In genomic region chr9:36625006-36625600, GRCh38 we compare ENCODE assay signal across 10 cellular contexts. TPM values are rescaled to one million over a fixed set of nuclear protein-coding genes. Genes with fewer than 3 reads are reported as not detected.
DNase-seq lines count a peak whose midpoint lies in the region; ATAC-seq, FAIRE-seq and TF ChIP-seq lines count a peak whose summit lies in the region.
"Had no signal": no experiment of that assay in that cellular context is flagged by ENCODE, and none has a peak within 500 bp of the region (broad histone marks: within the 10 kb centered on the region; RNA-seq: fewer than 3 reads in every experiment).

No MANE protein-coding gene starts in this region.

- TF ChIP-seq CTCF in HFFc6 (IDR thresholded peaks at IDR 0.05) = no peak
- no peak for TF ChIP-seq CTCF in astrocyte (IDR thresholded peaks at IDR 0.05; ENCODE audit: insufficient read depth, low read depth, low read length)

- H3K36me3 Mint-ChIP-seq in HFFc6 (ENCODE audit: low read depth) (peaks cover 4% of the 10 kb centered on the region), astrocyte (ENCODE audit: low read depth, unreplicated experiment) (no peaks in the 10 kb centered on the region)
- peaks cover 12% of the 10 kb centered on the region for H3K36me3 Mint-ChIP-seq in stimulated activated effector memory CD8-positive, alpha-beta T cell treated with anti-CD3 and anti-CD28 coated beads, Interleukin-12 subunit alpha, Interleukin-12 subunit beta, amount 100 ng/mL, for 72 hours

- peak overlapping the region; percentile 47; the same call in 1 of the 2 replicates for H3K4me3 Mint-ChIP-seq in HFFc6
- H3K4me3 Mint-ChIP-seq in astrocyte (ENCODE audit: unreplicated experiment) = peak overlapping the region; percentile 51
- H3K4me3 Mint-ChIP-seq in stimulated activated effector memory CD8-positive, alpha-beta T cell treated with anti-CD3 and anti-CD28 coated beads, Interleukin-12 subunit alpha, Interleukin-12 subunit beta, amount 100 ng/mL, for 72 hours = no peak overlapping the region

- H3K27me3 ChIP-seq in astrocyte (ENCODE audit: insufficient read depth, low read length) = no peaks in the 10 kb centered on the region
- H3K27me3 ChIP-seq in right cardiac atrium (ENCODE audit: control insufficient read depth, insufficient read depth) = no peaks in the 10 kb centered on the region

- peak overlapping the region; percentile 41 for H2AFZ ChIP-seq in astrocyte (ENCODE audit: low read depth, low read length)

- peak overlapping the region; percentile 81 for H3K4me2 ChIP-seq in astrocyte (ENCODE audit: low read length)

- H3K36me3 ChIP-seq in astrocyte (ENCODE audit: insufficient read depth, low read length) = peaks cover 4% of the 10 kb centered on the region

- H3K27ac Mint-ChIP-seq in HFFc6 = peak overlapping the region; percentile 88
- peak overlapping the region; percentile 8 for H3K27ac Mint-ChIP-seq in astrocyte (ENCODE audit: unreplicated experiment)
- peak overlapping the region; percentile 48 for H3K27ac Mint-ChIP-seq in stimulated activated effector memory CD8-positive, alpha-beta T cell treated with anti-CD3 and anti-CD28 coated beads, Interleukin-12 subunit alpha, Interleukin-12 subunit beta, amount 100 ng/mL, for 72 hours
- H3K27ac Mint-ChIP-seq: activated T-helper 2 cell treated with anti-CD3 and anti-CD28 coated beads, Interferon-gamma antibody, Interleukin-2, Interleukin-4, amounts not matched to agents 10 μg/mL and 5 μg/mL and 100 μg/mL, durations not matched to agents 14 hours and 24 hours and 36 hours had no signal

- WGBS in right cardiac atrium = 57% methylated on average over 6 of the region's 6 CpGs

- intact Hi-C loops in right cardiac atrium (cut with DNase I) = no loop called here

- H3K4me1 ChIP-seq in astrocyte (ENCODE audit: insufficient read depth, low read length) = peaks cover 16% of the 10 kb centered on the region
- H3K4me1 ChIP-seq in right cardiac atrium (ENCODE audit: control insufficient read depth, insufficient read depth, low read length) = peaks cover 2% of the 10 kb centered on the region

- DNase-seq in HFFc6 (peak; percentile 62), astrocyte (ENCODE audit: low read depth) (peak; percentile 80), right cardiac atrium (peak; percentile 67 to 79 (median 75)), dedifferentiated amniotic fluid mesenchymal stem cell (ENCODE audit: extremely low spot score) (no peak)
- no peak for DNase-seq in stimulated activated effector memory CD8-positive, alpha-beta T cell treated with anti-CD3 and anti-CD28 coated beads, Interleukin-12 subunit alpha, Interleukin-12 subunit beta, amount 100 ng/mL, for 72 hours (ENCODE audit: low spot score in 2 of 2)
- no peak for DNase-seq in activated CD4-positive, CD25-positive, alpha-beta regulatory T cell treated with anti-CD3 and anti-CD28 coated beads, Interleukin-2, amount 50 U/mL, for 72 hours
- DNase-seq: SHP77 treated with DMSO at 0.1 percent for 48 hours had no signal

- H3K4me1 Mint-ChIP-seq in HFFc6 (ENCODE audit: low read depth) (peaks cover 41% of the 10 kb centered on the region), astrocyte (ENCODE audit: low read depth, unreplicated experiment) (peaks cover 24% of the 10 kb centered on the region)
- H3K4me1 Mint-ChIP-seq in stimulated activated effector memory CD8-positive, alpha-beta T cell treated with anti-CD3 and anti-CD28 coated beads, Interleukin-12 subunit alpha, Interleukin-12 subunit beta, amount 100 ng/mL, for 72 hours = no peaks in the 10 kb centered on the region

- peak; percentile 97 to 99 for ATAC-seq in right cardiac atrium
- peak; percentile 67 for ATAC-seq in stimulated activated effector memory CD8-positive, alpha-beta T cell treated with anti-CD3 and anti-CD28 coated beads, Interleukin-12 subunit alpha, Interleukin-12 subunit beta, amount 100 ng/mL, for 72 hours
- ATAC-seq in GM19324 (IDR thresholded peaks at IDR 0.05; ENCODE audit: low FRiP score, unreplicated experiment) = no peak
- ATAC-seq in HG03159 (IDR thresholded peaks at IDR 0.05; ENCODE audit: unreplicated experiment) = no peak

- H3K27ac ChIP-seq in astrocyte (ENCODE audit: low read depth, low read length) (peak overlapping the region; percentile 76), right cardiac atrium (ENCODE audit: low read length) (peak overlapping the region; percentile 45)

- peak overlapping the region; percentile 59 for H3K9ac ChIP-seq in astrocyte (ENCODE audit: low read length)

- no peaks in the 10 kb centered on the region for H3K9me3 Mint-ChIP-seq in HFFc6
- H3K9me3 Mint-ChIP-seq in astrocyte (ENCODE audit: unreplicated experiment) = no peaks in the 10 kb centered on the region
- no peaks in the 10 kb centered on the region for H3K9me3 Mint-ChIP-seq in stimulated activated effector memory CD8-positive, alpha-beta T cell treated with anti-CD3 and anti-CD28 coated beads, Interleukin-12 subunit alpha, Interleukin-12 subunit beta, amount 100 ng/mL, for 72 hours
- H3K9me3 Mint-ChIP-seq: activated T-helper 2 cell treated with anti-CD3 and anti-CD28 coated beads, Interferon-gamma antibody, Interleukin-2, Interleukin-4, amounts not matched to agents 10 μg/mL and 5 μg/mL and 100 μg/mL, durations not matched to agents 14 hours and 24 hours and 36 hours had no signal

- H3K4me3 ChIP-seq in astrocyte (ENCODE audit: insufficient read depth, low read depth, low read length) (peak overlapping the region; percentile 27), right cardiac atrium (ENCODE audit: low read length) (no peak overlapping the region)

- peak; percentile 96 for FAIRE-seq in astrocyte (lab: Jason Lieb, UNC)

- peaks cover 14% of the 10 kb centered on the region for H4K20me1 ChIP-seq in astrocyte (ENCODE audit: insufficient read depth, low read length)

- H3K79me2 ChIP-seq in astrocyte (ENCODE audit: insufficient read depth, low read length) = peaks cover 44% of the 10 kb centered on the region

- H3K9me3 ChIP-seq in astrocyte (ENCODE audit: insufficient read depth, low read depth, low read length) (no peaks in the 10 kb centered on the region), right cardiac atrium (ENCODE audit: control insufficient read depth, low read length) (no peaks in the 10 kb centered on the region)

- H3K27me3 Mint-ChIP-seq in HFFc6 (ENCODE audit: insufficient read depth) = no peaks in the 10 kb centered on the region
- H3K27me3 Mint-ChIP-seq in astrocyte (ENCODE audit: low read depth, unreplicated experiment) = no peaks in the 10 kb centered on the region

RNA-seq across cellular contexts. Expression of gene MELK, which starts 52.4 kb away (rescaled TPM):
- total RNA-seq in HFFc6 (2021; fragmentation: NEBNext Ultra II Directional; extraction: Animal tissue kit (Norgen Biotek cat#: 25700)) = 10 to 100 TPM; 16.6 to 40.5 (median 35.6) TPM
- 8.4 and 12.3 TPM in 2 replicates for total RNA-seq in astrocyte
- total RNA-seq in right cardiac atrium = 1 to 10 TPM in 1 of 4 donors, under 1 TPM in 2, not detected in 1; 0.17 to 1.1 (median 0.89) TPM
- polyA plus RNA-seq in right cardiac atrium = 0.09 TPM

Comparison
In these comparisons a context has a peak if more than half of its experiments do, and no peak if none do; other contexts are left out.
1. DNase-seq: peak in HFFc6 (single experiment), astrocyte (single experiment) and right cardiac atrium (3 of 3); none in stimulated activated effector memory CD8-positive, alpha-beta T cell treated with anti-CD3 and anti-CD28 coated beads, Interleukin-12 subunit alpha, Interleukin-12 subunit beta, amount 100 ng/mL, for 72 hours (0 of 2), activated CD4-positive, CD25-positive, alpha-beta regulatory T cell treated with anti-CD3 and anti-CD28 coated beads, Interleukin-2, amount 50 U/mL, for 72 hours (single experiment) and dedifferentiated amniotic fluid mesenchymal stem cell (single experiment).
2. H3K27ac Mint-ChIP-seq: peak in every context shown above with its lines; median percentile 88 in HFFc6; 48 in stimulated activated effector memory CD8-positive, alpha-beta T cell treated with anti-CD3 and anti-CD28 coated beads, Interleukin-12 subunit alpha, Interleukin-12 subunit beta, amount 100 ng/mL, for 72 hours; 8 in astrocyte.
3. ATAC-seq: peak in right cardiac atrium (2 of 2) and stimulated activated effector memory CD8-positive, alpha-beta T cell treated with anti-CD3 and anti-CD28 coated beads, Interleukin-12 subunit alpha, Interleukin-12 subunit beta, amount 100 ng/mL, for 72 hours (single experiment); none in GM19324 (single experiment) and HG03159 (single experiment).